11 cellular contexts compared by ENCODE assay signal in genomic region chr3:40690696-40691597, GRCh38.
DNase-seq lines count a peak whose midpoint lies in the region; ATAC-seq and TF ChIP-seq lines count a peak whose summit lies in the region.
"Had no signal": no experiment of that assay in that cellular context is flagged by ENCODE, and none has a peak within 500 bp of the region (broad histone marks: within the 10 kb centered on the region; RNA-seq: fewer than 3 reads in every experiment).

No MANE protein-coding gene starts in this region.

- ATAC-seq in GM21825 (IDR thresholded peaks at IDR 0.05; ENCODE audit: unreplicated experiment): no peak
- ATAC-seq: activated CD8-positive, alpha-beta memory T cell treated with anti-CD3 and anti-CD28 coated beads, Interleukin-2, amount 10 ng/mL, durations not matched to agents 7 days and 5 days had no signal

- no peaks in the 10 kb centered on the region for H3K9me3 ChIP-seq in mucosa of rectum (ENCODE audit: control insufficient read depth in 2 of 2, low read length in 2 of 2)
- no peaks in the 10 kb centered on the region for H3K9me3 ChIP-seq in transverse colon
- H3K9me3 ChIP-seq in MM.1S (replicated peaks; ENCODE audit: insufficient read depth, low read length): no peaks in the 10 kb centered on the region

- H3K27ac ChIP-seq in mucosa of rectum (ENCODE audit: low read depth in 2 of 2, low read length in 2 of 2) (peak overlapping the region; percentile 52 to 70), transverse colon (peak overlapping the region; percentile 22 to 50 (median 38)), MM.1S (ENCODE audit: low read length) (no peak overlapping the region)
- H3K27ac ChIP-seq: SK-N-MC had no signal

- no peak for TF ChIP-seq POLR2A in transverse colon (IDR thresholded peaks at IDR 0.05)

- 18 to 46% methylated on average over 5 to 12 of the region's 12 CpGs for WGBS in transverse colon (ENCODE audit: low coverage in 1 of 2), 2 donors

- H3K9me2 ChIP-seq in MM.1S (replicated peaks; ENCODE audit: insufficient read depth, low read length): no peaks in the 10 kb centered on the region

- H3F3A ChIP-seq in MM.1S (ENCODE audit: insufficient read depth, low read length): no peaks in the 10 kb centered on the region

- H3K4me2 ChIP-seq in MM.1S (ENCODE audit: low read depth, low read length): no peak overlapping the region

- H3K27me3 ChIP-seq in mucosa of rectum (ENCODE audit: control insufficient read depth in 2 of 2, insufficient read depth in 2 of 2, low read length in 2 of 2) (no peaks in the 10 kb centered on the region), transverse colon (no peaks in the 10 kb centered on the region), MM.1S (replicated peaks; ENCODE audit: insufficient read depth, low read length) (no peaks in the 10 kb centered on the region)

- H3K4me1 ChIP-seq in mucosa of rectum (ENCODE audit: control insufficient read depth in 2 of 2, insufficient read depth in 2 of 2, low read length in 2 of 2) (peaks cover 11 to 12% of the 10 kb centered on the region in 2 donors), transverse colon (peaks cover 12 to 25% (median 16%) of the 10 kb centered on the region in 4 donors), MM.1S (ENCODE audit: low read length) (no peaks in the 10 kb centered on the region)

- H3K36me3 ChIP-seq in mucosa of rectum (ENCODE audit: control insufficient read depth in 2 of 2, insufficient read depth in 2 of 2, low read length in 2 of 2): no peaks in the 10 kb centered on the region
- no peaks in the 10 kb centered on the region for H3K36me3 ChIP-seq in transverse colon
- H3K36me3 ChIP-seq in MM.1S (replicated peaks; ENCODE audit: insufficient read depth, low read length): no peaks in the 10 kb centered on the region

- no peaks in the 10 kb centered on the region for H3K79me2 ChIP-seq in MM.1S (ENCODE audit: low read length)

- H3K4me3 ChIP-seq in fibroblast of the aortic adventitia (ENCODE audit: low read depth, low read length) (no peak overlapping the region), mucosa of rectum (ENCODE audit: low read length in 2 of 2) (peak overlapping the region in 1 of 2 donors; percentile 29), transverse colon (no peak overlapping the region), MM.1S (ENCODE audit: low read length) (no peak overlapping the region)
- H3K4me3 ChIP-seq: SK-N-MC had no signal

- no peaks in the 10 kb centered on the region for H4K20me1 ChIP-seq in MM.1S (ENCODE audit: insufficient read depth, low read length)

- DNase-seq in OCI-M1 (lab: John Stamatoyannopoulos, UW): peak; percentile 2
- peak; percentile 48 for DNase-seq in fibroblast of the aortic adventitia (ENCODE audit: low read depth)
- DNase-seq in transverse colon: peak; percentile 66
- DNase-seq in MM.1S: no peak
- DNase-seq in kidney tubule cell (ENCODE audit: low spot score): no peak
- no peak for DNase-seq in NCI-H146 treated with DMSO at 0.1 percent for 48 hours (lab: John Stamatoyannopoulos, UW; ENCODE audit: unreplicated experiment)
- DNase-seq: activated CD8-positive, alpha-beta memory T cell treated with anti-CD3 and anti-CD28 coated beads, Interleukin-2, amount 10 ng/mL, durations not matched to agents 7 days and 5 days; NCI-H2171 had no signal

- H2AFZ ChIP-seq in MM.1S (ENCODE audit: low read length): no peak overlapping the region

- H3K9ac ChIP-seq in mucosa of rectum (ENCODE audit: low read depth in 1 of 2, low read length in 2 of 2): peak overlapping the region in 1 of 2 donors; percentile 14
- no peak overlapping the region for H3K9ac ChIP-seq in MM.1S (ENCODE audit: low read length)

- TF ChIP-seq CTCF in fibroblast of the aortic adventitia (IDR thresholded peaks at IDR 0.05; ENCODE audit: insufficient read depth, low read length): no peak
- no peak for TF ChIP-seq CTCF in transverse colon (IDR thresholded peaks at IDR 0.05)
- no peak for TF ChIP-seq CTCF in MM.1S (IDR thresholded peaks at IDR 0.05; ENCODE audit: low read length)

- no peak for TF ChIP-seq EP300 in transverse colon (IDR thresholded peaks at IDR 0.05; ENCODE audit: low read depth)

- in situ Hi-C loops in transverse colon (cut with MboI; ENCODE audit: low pct_ligation_motif_present in 1 of 4, low pct_unique_long_range_greater_than_20kb in 1 of 4, low sequenced_read_pairs in 3 of 4): no loop called here

- intact Hi-C loops in transverse colon (cut with DNase I; ENCODE audit: low total_unique reads): no loop called here

Comparison
In these comparisons a context has a peak if more than half of its experiments do, and no peak if none do; other contexts are left out.
1. DNase-seq: peak in OCI-M1 (single experiment), fibroblast of the aortic adventitia (single experiment) and transverse colon (single experiment); none in MM.1S (single experiment), kidney tubule cell (single experiment) and NCI-H146 treated with DMSO at 0.1 percent for 48 hours (single experiment).